Comparison of ENCODE assay signal across 14 cellular contexts in the genomic region with DNA sequence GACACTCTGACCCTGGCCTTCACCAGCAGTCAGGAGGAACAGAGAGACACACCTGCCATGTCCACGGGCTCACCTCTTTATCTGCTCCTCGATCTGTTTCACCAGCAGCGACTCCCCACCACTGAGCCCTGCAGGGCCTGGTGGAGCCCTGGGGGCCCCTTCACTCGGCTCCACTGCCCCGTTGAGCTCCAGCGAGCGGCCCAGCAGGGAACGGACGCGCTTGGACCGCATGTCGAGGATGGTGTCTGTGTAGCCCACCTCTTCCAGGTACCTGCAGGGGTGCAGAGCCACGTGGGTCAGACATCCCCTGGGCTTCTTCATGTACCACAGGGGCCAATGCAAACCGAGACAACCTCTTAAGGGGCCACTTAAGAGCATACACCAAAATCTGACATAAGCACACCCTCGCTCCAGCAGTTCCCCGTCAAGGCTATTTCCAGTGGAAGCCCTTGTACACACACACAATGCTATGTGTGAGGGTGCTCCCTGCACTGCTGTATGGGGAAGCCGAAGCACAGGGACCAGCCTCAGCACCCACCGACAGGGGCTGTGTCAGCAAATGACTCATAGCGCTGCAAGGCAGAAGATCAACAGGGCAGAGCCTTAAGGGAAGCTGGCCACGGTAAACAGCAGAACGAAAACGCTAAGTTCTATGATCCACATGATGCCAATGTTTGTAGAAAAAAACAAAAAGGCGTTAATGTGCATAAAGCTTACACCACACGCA. TPM values are rescaled to one million over a fixed set of nuclear protein-coding genes. Genes with fewer than 3 reads are reported as not detected.
DNase-seq lines count a peak whose midpoint lies in the region; ATAC-seq, FAIRE-seq and TF ChIP-seq lines count a peak whose summit lies in the region.
"Had no signal": no experiment of that assay in that cellular context is flagged by ENCODE, and none has a peak within 500 bp of the region (broad histone marks: within the 10 kb centered on the region; RNA-seq: fewer than 3 reads in every experiment).

No MANE protein-coding gene starts in this region.

- H2AFZ ChIP-seq in osteoblast (ENCODE audit: low read length), result no peak overlapping the region

- H3K27ac ChIP-seq in dorsolateral prefrontal cortex (peak overlapping the region in 48 of 59 donors; percentile 3 to 86 (median 60)), osteoblast (ENCODE audit: low read depth, low read length) (peak overlapping the region; percentile 10)

- H3K4me2 ChIP-seq in osteoblast (ENCODE audit: insufficient read depth, low read length), result no peak overlapping the region

- intact Hi-C loops in dorsolateral prefrontal cortex (cut with DNase I), result no loop called here

- no peaks in the 10 kb centered on the region for H3K9me3 ChIP-seq in osteoblast (ENCODE audit: low read depth, low read length)
- H3K9me3 ChIP-seq: Peyer's patch had no signal

- TF ChIP-seq CTCF in dorsolateral prefrontal cortex (IDR thresholded peaks at IDR 0.05 in 54 of 56, conservative IDR thresholded peaks at IDR 0.05 in 2 of 56; ENCODE audit: low read depth in 1 of 56, partially characterized antibody in 56 of 56), result no peak
- TF ChIP-seq CTCF in osteoblast (IDR thresholded peaks at IDR 0.05; ENCODE audit: extremely low read depth, low read depth, low read length), result no peak

- DNase-seq in ELR (ENCODE audit: low read depth) (peak; percentile 91), RCC 7860 (ENCODE audit: low spot score) (peak; percentile 60), dorsolateral prefrontal cortex (peak in 1 of 10 donors; percentile 36), osteoblast (ENCODE audit: insufficient read length, low spot score, missing footprints) (peak; percentile 96), H54 (ENCODE audit: insufficient read length, low spot score) (no peak), NCI-H2171 treated with DMSO at 0.1 percent for 48 hours (lab: John Stamatoyannopoulos, UW) (no peak), NCI-H1436 treated with DMSO at 0.1 percent for 48 hours (lab: John Stamatoyannopoulos, UW) (no peak)
- DNase-seq: activated B cell treated with CpG ODN at 0.5 μM for 24 hours; CD4-positive, CD25-positive, alpha-beta regulatory T cell; foreskin fibroblast; H9; islet precursor cell had no signal

- FAIRE-seq in RCC 7860 (lab: Jason Lieb, UNC), result no peak
- FAIRE-seq in H54 (lab: Jason Lieb, UNC), result no peak

- no peak for TF ChIP-seq POLR2A in H54 (IDR thresholded peaks at IDR 0.05; ENCODE audit: low read depth, low read length)

- peak overlapping the region in 1 of 59 donors; percentile 5 for H3K4me3 ChIP-seq in dorsolateral prefrontal cortex
- H3K4me3 ChIP-seq in osteoblast (ENCODE audit: insufficient read depth, low read length), result no peak overlapping the region
- H3K4me3 ChIP-seq: Peyer's patch had no signal

- H3K79me2 ChIP-seq in osteoblast (ENCODE audit: insufficient read depth, low read length), result peaks cover 79% of the 10 kb centered on the region

- peaks cover 63% of the 10 kb centered on the region for H3K36me3 ChIP-seq in osteoblast (ENCODE audit: insufficient read depth, low read length)

- H3K27me3 ChIP-seq in dorsolateral prefrontal cortex (no peaks in the 10 kb centered on the region), osteoblast (ENCODE audit: insufficient read depth, low read length) (no peaks in the 10 kb centered on the region)
- H3K27me3 ChIP-seq: Peyer's patch had no signal

- no peak for ATAC-seq in GM19397 (IDR thresholded peaks at IDR 0.05; ENCODE audit: unreplicated experiment)

- H3K4me1 ChIP-seq in osteoblast (ENCODE audit: insufficient read depth, low read length), result peaks cover 32% of the 10 kb centered on the region

- H4K20me1 ChIP-seq in osteoblast (ENCODE audit: insufficient read depth, low read length), result peaks cover 63% of the 10 kb centered on the region

RNA-seq across cellular contexts. Expression of gene FKRP, which starts 12.7 kb away (rescaled TPM):
- total RNA-seq in dorsolateral prefrontal cortex (10 to 100 TPM; 18.2 to 45.4 (median 30.5) TPM), osteoblast (18.0 and 18.5 TPM in 2 replicates)

RNA-seq across cellular contexts. Expression of gene STRN4, which starts 13.1 kb away (rescaled TPM):
- total RNA-seq in dorsolateral prefrontal cortex, result 100 to 1,000 TPM in 19 of 120 experiments, 10 to 100 TPM in 101; 69.7 to 119 (median 86.8) TPM
- 56.3 and 56.5 TPM in 2 replicates for total RNA-seq in osteoblast

RNA-seq across cellular contexts. Expression of gene PRKD2, which starts 16.2 kb away (rescaled TPM):
- total RNA-seq in dorsolateral prefrontal cortex (10 to 100 TPM in 104 of 120 experiments, 1 to 10 TPM in 16; 6.8 to 37.3 (median 13.5) TPM), osteoblast (9.0 and 9.4 TPM in 2 replicates)

RNA-seq across cellular contexts. Expression of gene SLC1A5, which starts 55.3 kb away (rescaled TPM):
- total RNA-seq in dorsolateral prefrontal cortex, result 10 to 100 TPM in 9 of 120 experiments, 1 to 10 TPM in 110, under 1 TPM in 1; 0.79 to 17.1 (median 4.6) TPM
- 274 and 354 TPM in 2 replicates for total RNA-seq in osteoblast

Comparison
In these comparisons a context has a peak if more than half of its experiments do, and no peak if none do; other contexts are left out.
1. DNase-seq: peak in ELR (single experiment), RCC 7860 (single experiment) and osteoblast (single experiment); none in H54 (single experiment), NCI-H2171 treated with DMSO at 0.1 percent for 48 hours (single experiment) and NCI-H1436 treated with DMSO at 0.1 percent for 48 hours (single experiment).